Comparison of ENCODE assay signal across 1 cellular context in genomic region chr11:15968461-15969130, GRCh38.
A peak's percentile ranks its signal among the peaks of the same experiment; 100 is the strongest.
TF ChIP-seq lines count a peak whose summit lies in the region.

No MANE protein-coding gene starts in this region.

TF ChIP-seq in K562, 482 proteins besides CTCF, POLR2A, EP300 and RAD21 (continued from another document and continues in another):
- no peak for TF ChIP-seq ZNF644 (tag; IDR thresholded peaks at IDR 0.05; ENCODE audit: low read depth)
- TF ChIP-seq MCM2 (IDR thresholded peaks at IDR 0.05; ENCODE audit: low read depth): no peak
- TF ChIP-seq, protein P1, sequence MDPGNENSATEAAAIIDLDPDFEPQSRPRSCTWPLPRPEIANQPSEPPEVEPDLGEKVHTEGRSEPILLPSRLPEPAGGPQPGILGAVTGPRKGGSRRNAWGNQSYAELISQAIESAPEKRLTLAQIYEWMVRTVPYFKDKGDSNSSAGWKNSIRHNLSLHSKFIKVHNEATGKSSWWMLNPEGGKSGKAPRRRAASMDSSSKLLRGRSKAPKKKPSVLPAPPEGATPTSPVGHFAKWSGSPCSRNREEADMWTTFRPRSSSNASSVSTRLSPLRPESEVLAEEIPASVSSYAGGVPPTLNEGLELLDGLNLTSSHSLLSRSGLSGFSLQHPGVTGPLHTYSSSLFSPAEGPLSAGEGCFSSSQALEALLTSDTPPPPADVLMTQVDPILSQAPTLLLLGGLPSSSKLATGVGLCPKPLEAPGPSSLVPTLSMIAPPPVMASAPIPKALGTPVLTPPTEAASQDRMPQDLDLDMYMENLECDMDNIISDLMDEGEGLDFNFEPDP (CRISPR knock-in tag; IDR thresholded peaks at IDR 0.05): no peak
- TF ChIP-seq MAZ (CRISPR knock-in tag; conservative IDR thresholded peaks at IDR 0.05 in 1 of 2, IDR thresholded peaks at IDR 0.05 in 1 of 2): no peak
- no peak for TF ChIP-seq JUNB (CRISPR knock-in tag; conservative IDR thresholded peaks at IDR 0.05)
- no peak for TF ChIP-seq SLC30A9 (CRISPR knock-in tag; IDR thresholded peaks at IDR 0.05)
- no peak for TF ChIP-seq MEF2A (IDR thresholded peaks at IDR 0.05; ENCODE audit: control insufficient read depth, low read depth, low read length)
- no peak for TF ChIP-seq ASH1L (IDR thresholded peaks at IDR 0.05; ENCODE audit: borderline replicate concordance, low read depth, partially characterized antibody)
- TF ChIP-seq MTA2 (IDR thresholded peaks at IDR 0.05; ENCODE audit: low read depth): peak; percentile 24; the same call in 1 of the 2 replicates
- TF ChIP-seq HDAC6 (IDR thresholded peaks at IDR 0.05; ENCODE audit: low read depth, low read length): no peak
- no peak for TF ChIP-seq JUND (IDR thresholded peaks at IDR 0.05; ENCODE audit: borderline replicate concordance, low read depth, low read length)
- 0 out of 3 replicates have a peak, but pooled peaks have one; percentile 11 for TF ChIP-seq JUND (tag; IDR thresholded peaks at IDR 0.05; ENCODE audit: borderline replicate concordance, low read depth, low read length)
- no peak for TF ChIP-seq HES1 (IDR thresholded peaks at IDR 0.05; ENCODE audit: low read depth)
- TF ChIP-seq ZC3H11A (IDR thresholded peaks at IDR 0.05; ENCODE audit: low read depth, low read length): no peak
- TF ChIP-seq ESRRA (IDR thresholded peaks at IDR 0.05; ENCODE audit: borderline replicate concordance, low read depth): no peak
- TF ChIP-seq ZMIZ1 (IDR thresholded peaks at IDR 0.05; ENCODE audit: low read depth in 2 of 2, low read length in 2 of 2): no peak
- no peak for TF ChIP-seq RREB1 (CRISPR knock-in tag; IDR thresholded peaks at IDR 0.05)
- no peak for TF ChIP-seq XRCC4 (IDR thresholded peaks at IDR 0.05; ENCODE audit: extremely low read depth, insufficient read depth, insufficient read length)
- TF ChIP-seq, protein P2, sequence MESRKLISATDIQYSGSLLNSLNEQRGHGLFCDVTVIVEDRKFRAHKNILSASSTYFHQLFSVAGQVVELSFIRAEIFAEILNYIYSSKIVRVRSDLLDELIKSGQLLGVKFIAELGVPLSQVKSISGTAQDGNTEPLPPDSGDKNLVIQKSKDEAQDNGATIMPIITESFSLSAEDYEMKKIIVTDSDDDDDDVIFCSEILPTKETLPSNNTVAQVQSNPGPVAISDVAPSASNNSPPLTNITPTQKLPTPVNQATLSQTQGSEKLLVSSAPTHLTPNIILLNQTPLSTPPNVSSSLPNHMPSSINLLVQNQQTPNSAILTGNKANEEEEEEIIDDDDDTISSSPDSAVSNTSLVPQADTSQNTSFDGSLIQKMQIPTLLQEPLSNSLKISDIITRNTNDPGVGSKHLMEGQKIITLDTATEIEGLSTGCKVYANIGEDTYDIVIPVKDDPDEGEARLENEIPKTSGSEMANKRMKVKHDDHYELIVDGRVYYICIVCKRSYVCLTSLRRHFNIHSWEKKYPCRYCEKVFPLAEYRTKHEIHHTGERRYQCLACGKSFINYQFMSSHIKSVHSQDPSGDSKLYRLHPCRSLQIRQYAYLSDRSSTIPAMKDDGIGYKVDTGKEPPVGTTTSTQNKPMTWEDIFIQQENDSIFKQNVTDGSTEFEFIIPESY (CRISPR knock-in tag; IDR thresholded peaks at IDR 0.05): 0 out of 2 replicates have a peak, but pooled peaks have one; percentile 28
- TF ChIP-seq SIN3B (IDR thresholded peaks at IDR 0.05; ENCODE audit: low read depth): no peak
- TF ChIP-seq, protein P3, sequence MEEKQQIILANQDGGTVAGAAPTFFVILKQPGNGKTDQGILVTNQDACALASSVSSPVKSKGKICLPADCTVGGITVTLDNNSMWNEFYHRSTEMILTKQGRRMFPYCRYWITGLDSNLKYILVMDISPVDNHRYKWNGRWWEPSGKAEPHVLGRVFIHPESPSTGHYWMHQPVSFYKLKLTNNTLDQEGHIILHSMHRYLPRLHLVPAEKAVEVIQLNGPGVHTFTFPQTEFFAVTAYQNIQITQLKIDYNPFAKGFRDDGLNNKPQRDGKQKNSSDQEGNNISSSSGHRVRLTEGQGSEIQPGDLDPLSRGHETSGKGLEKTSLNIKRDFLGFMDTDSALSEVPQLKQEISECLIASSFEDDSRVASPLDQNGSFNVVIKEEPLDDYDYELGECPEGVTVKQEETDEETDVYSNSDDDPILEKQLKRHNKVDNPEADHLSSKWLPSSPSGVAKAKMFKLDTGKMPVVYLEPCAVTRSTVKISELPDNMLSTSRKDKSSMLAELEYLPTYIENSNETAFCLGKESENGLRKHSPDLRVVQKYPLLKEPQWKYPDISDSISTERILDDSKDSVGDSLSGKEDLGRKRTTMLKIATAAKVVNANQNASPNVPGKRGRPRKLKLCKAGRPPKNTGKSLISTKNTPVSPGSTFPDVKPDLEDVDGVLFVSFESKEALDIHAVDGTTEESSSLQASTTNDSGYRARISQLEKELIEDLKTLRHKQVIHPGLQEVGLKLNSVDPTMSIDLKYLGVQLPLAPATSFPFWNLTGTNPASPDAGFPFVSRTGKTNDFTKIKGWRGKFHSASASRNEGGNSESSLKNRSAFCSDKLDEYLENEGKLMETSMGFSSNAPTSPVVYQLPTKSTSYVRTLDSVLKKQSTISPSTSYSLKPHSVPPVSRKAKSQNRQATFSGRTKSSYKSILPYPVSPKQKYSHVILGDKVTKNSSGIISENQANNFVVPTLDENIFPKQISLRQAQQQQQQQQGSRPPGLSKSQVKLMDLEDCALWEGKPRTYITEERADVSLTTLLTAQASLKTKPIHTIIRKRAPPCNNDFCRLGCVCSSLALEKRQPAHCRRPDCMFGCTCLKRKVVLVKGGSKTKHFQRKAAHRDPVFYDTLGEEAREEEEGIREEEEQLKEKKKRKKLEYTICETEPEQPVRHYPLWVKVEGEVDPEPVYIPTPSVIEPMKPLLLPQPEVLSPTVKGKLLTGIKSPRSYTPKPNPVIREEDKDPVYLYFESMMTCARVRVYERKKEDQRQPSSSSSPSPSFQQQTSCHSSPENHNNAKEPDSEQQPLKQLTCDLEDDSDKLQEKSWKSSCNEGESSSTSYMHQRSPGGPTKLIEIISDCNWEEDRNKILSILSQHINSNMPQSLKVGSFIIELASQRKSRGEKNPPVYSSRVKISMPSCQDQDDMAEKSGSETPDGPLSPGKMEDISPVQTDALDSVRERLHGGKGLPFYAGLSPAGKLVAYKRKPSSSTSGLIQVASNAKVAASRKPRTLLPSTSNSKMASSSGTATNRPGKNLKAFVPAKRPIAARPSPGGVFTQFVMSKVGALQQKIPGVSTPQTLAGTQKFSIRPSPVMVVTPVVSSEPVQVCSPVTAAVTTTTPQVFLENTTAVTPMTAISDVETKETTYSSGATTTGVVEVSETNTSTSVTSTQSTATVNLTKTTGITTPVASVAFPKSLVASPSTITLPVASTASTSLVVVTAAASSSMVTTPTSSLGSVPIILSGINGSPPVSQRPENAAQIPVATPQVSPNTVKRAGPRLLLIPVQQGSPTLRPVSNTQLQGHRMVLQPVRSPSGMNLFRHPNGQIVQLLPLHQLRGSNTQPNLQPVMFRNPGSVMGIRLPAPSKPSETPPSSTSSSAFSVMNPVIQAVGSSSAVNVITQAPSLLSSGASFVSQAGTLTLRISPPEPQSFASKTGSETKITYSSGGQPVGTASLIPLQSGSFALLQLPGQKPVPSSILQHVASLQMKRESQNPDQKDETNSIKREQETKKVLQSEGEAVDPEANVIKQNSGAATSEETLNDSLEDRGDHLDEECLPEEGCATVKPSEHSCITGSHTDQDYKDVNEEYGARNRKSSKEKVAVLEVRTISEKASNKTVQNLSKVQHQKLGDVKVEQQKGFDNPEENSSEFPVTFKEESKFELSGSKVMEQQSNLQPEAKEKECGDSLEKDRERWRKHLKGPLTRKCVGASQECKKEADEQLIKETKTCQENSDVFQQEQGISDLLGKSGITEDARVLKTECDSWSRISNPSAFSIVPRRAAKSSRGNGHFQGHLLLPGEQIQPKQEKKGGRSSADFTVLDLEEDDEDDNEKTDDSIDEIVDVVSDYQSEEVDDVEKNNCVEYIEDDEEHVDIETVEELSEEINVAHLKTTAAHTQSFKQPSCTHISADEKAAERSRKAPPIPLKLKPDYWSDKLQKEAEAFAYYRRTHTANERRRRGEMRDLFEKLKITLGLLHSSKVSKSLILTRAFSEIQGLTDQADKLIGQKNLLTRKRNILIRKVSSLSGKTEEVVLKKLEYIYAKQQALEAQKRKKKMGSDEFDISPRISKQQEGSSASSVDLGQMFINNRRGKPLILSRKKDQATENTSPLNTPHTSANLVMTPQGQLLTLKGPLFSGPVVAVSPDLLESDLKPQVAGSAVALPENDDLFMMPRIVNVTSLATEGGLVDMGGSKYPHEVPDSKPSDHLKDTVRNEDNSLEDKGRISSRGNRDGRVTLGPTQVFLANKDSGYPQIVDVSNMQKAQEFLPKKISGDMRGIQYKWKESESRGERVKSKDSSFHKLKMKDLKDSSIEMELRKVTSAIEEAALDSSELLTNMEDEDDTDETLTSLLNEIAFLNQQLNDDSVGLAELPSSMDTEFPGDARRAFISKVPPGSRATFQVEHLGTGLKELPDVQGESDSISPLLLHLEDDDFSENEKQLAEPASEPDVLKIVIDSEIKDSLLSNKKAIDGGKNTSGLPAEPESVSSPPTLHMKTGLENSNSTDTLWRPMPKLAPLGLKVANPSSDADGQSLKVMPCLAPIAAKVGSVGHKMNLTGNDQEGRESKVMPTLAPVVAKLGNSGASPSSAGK (IDR thresholded peaks at IDR 0.05): 0 out of 2 replicates have a peak, but pooled peaks have one; percentile 8
- no peak for TF ChIP-seq HEY1 (CRISPR knock-in tag; IDR thresholded peaks at IDR 0.05; ENCODE audit: borderline replicate concordance)
- TF ChIP-seq SRF (CRISPR knock-in tag; IDR thresholded peaks at IDR 0.05): no peak
- TF ChIP-seq IRF2 (CRISPR knock-in tag; IDR thresholded peaks at IDR 0.05): no peak
- 0 out of 2 replicates have a peak, but pooled peaks have one; percentile 19 for TF ChIP-seq GABPA (tag; conservative IDR thresholded peaks at IDR 0.05; ENCODE audit: low read depth)
- TF ChIP-seq TCF7L2 (IDR thresholded peaks at IDR 0.05; ENCODE audit: low read depth, low read length): no peak
- TF ChIP-seq MLX (CRISPR knock-in tag; conservative IDR thresholded peaks at IDR 0.05): no peak
- TF ChIP-seq EGR1 (conservative IDR thresholded peaks at IDR 0.05): no peak
- no peak for TF ChIP-seq ZNF24 (IDR thresholded peaks at IDR 0.05)
- no peak for TF ChIP-seq KLF13 (tag; IDR thresholded peaks at IDR 0.05; ENCODE audit: borderline replicate concordance, low read depth)
